In genomic region chr6:27605401-27606342, GRCh38 we compare ENCODE assay signal across 8 cellular contexts.
DNase-seq lines count a peak whose midpoint lies in the region; ATAC-seq and TF ChIP-seq lines count a peak whose summit lies in the region.

No MANE protein-coding gene starts in this region.

- H3K27me3 Mint-ChIP-seq in activated naive CD4-positive, alpha-beta T cell treated with anti-CD3 and anti-CD28 coated beads for 36 hours (ENCODE audit: low read depth) = peaks cover 51% of the 10 kb centered on the region

- peaks cover 23% of the 10 kb centered on the region for H3K4me1 Mint-ChIP-seq in activated naive CD4-positive, alpha-beta T cell treated with anti-CD3 and anti-CD28 coated beads for 36 hours (ENCODE audit: low read depth)

- H3K27ac Mint-ChIP-seq in activated naive CD4-positive, alpha-beta T cell treated with anti-CD3 and anti-CD28 coated beads for 36 hours = peak overlapping the region; percentile 75

- intact Hi-C loops in activated naive CD4-positive, alpha-beta T cell treated with anti-CD3 and anti-CD28 coated beads for 36 hours (cut with micrococcal nuclease) = loop anchor here (5.0 kb wide), 1 partner anchor 147 kb away; no protein-coding TSS in a partner anchor

- peaks cover 2% of the 10 kb centered on the region for H3K36me3 Mint-ChIP-seq in activated naive CD4-positive, alpha-beta T cell treated with anti-CD3 and anti-CD28 coated beads for 36 hours (ENCODE audit: low read depth)

- CTCF ChIA-PET in activated naive CD4-positive, alpha-beta T cell treated with anti-CD3 and anti-CD28 coated beads for 36 hours (lab: Charles Lee) = no interaction called here

- TF ChIP-seq CTCF in retinal pigment epithelial cell (conservative IDR thresholded peaks at IDR 0.05; ENCODE audit: low read depth, low read length) = no peak
- no peak for TF ChIP-seq CTCF in GM20000 (IDR thresholded peaks at IDR 0.05; ENCODE audit: extremely low read depth, missing control alignments)

- H3K4me3 ChIP-seq in retinal pigment epithelial cell (ENCODE audit: low read length) = peak overlapping the region; percentile 46

- no peak for ATAC-seq in HG03097 (IDR thresholded peaks at IDR 0.05; ENCODE audit: low FRiP score, unreplicated experiment)

- peak; percentile 53 for DNase-seq in activated naive CD4-positive, alpha-beta T cell treated with anti-CD3 and anti-CD28 coated beads for 36 hours
- no peak for DNase-seq in activated naive CD4-positive, alpha-beta T cell (lab: John Stamatoyannopoulos, UW)
- DNase-seq in NCI-H748 (lab: John Stamatoyannopoulos, UW; ENCODE audit: unreplicated experiment) (peak; percentile 63), dedifferentiated amniotic fluid mesenchymal stem cell (ENCODE audit: extremely low spot score) (peak; percentile 40), retinal pigment epithelial cell (ENCODE audit: low read depth) (peak; percentile 51), midbrain (lab: John Stamatoyannopoulos, UW) (no peak), GM20000 (ENCODE audit: low spot score) (no peak)

- peaks cover 2% of the 10 kb centered on the region for H3K9me3 Mint-ChIP-seq in activated naive CD4-positive, alpha-beta T cell treated with anti-CD3 and anti-CD28 coated beads for 36 hours

- H3K4me3 Mint-ChIP-seq in activated naive CD4-positive, alpha-beta T cell treated with anti-CD3 and anti-CD28 coated beads for 36 hours = peak overlapping the region; percentile 34

Comparison
In these comparisons a context has a peak if more than half of its experiments do, and no peak if none do; other contexts are left out.
1. DNase-seq: peak in activated naive CD4-positive, alpha-beta T cell treated with anti-CD3 and anti-CD28 coated beads for 36 hours (single experiment), NCI-H748 (single experiment), dedifferentiated amniotic fluid mesenchymal stem cell (single experiment) and retinal pigment epithelial cell (single experiment); none in activated naive CD4-positive, alpha-beta T cell (0 of 4), midbrain (single experiment) and GM20000 (single experiment).